In the genomic region with DNA sequence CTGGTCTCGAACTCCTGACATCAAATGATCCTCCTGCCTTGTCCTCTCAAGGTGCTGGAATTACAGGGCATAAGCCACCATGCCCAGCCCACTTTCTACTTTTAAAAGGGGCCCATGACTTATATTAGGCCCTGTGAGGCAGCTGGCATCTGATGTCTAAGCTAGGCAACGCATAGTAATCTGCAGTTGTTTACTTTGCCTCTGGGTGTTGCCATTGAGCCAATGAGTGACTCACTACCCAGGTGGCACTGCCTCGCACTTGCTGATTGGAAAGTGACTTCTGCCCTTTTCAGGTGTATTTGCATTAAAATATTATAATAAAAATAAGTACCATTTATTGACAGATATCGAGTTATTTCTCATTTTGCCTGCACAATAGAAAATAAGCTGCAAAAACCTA, we compare ENCODE assay signal across 8 cellular contexts.
DNase-seq lines count a peak whose midpoint lies in the region; ATAC-seq and TF ChIP-seq lines count a peak whose summit lies in the region.

No MANE protein-coding gene starts in this region.

- no peaks in the 10 kb centered on the region for H3K36me3 Mint-ChIP-seq in endodermal cell (ENCODE audit: low read depth)

- no peaks in the 10 kb centered on the region for H3K27me3 ChIP-seq in endodermal cell (ENCODE audit: control insufficient read depth, insufficient read depth, low read length, poor library complexity, severe bottlenecking)

- H3K27ac Mint-ChIP-seq in endodermal cell: no peak overlapping the region

- no peaks in the 10 kb centered on the region for H3K36me3 ChIP-seq in endodermal cell (ENCODE audit: control insufficient read depth, insufficient read depth, low read length)

- H3K4me1 Mint-ChIP-seq in endodermal cell: peaks cover 4% of the 10 kb centered on the region

- H3K9me3 ChIP-seq in endodermal cell (ENCODE audit: control insufficient read depth, low read length): no peaks in the 10 kb centered on the region

- H3K27ac ChIP-seq in endodermal cell (ENCODE audit: low read depth, low read length): no peak overlapping the region

- H3K4me3 ChIP-seq in endodermal cell (ENCODE audit: low read length): no peak overlapping the region

- no peak overlapping the region for H3K4me3 Mint-ChIP-seq in endodermal cell

- H3K27me3 Mint-ChIP-seq in endodermal cell (ENCODE audit: insufficient read depth): peaks cover 2% of the 10 kb centered on the region

- WGBS in endodermal cell (ENCODE audit: insufficient coverage in 1 of 2, insufficient read length in 1 of 2), 2 experiments: 68 to 88% methylated on average over 2 to 4 of the region's 4 CpGs

- no peaks in the 10 kb centered on the region for H3K4me1 ChIP-seq in endodermal cell (ENCODE audit: control insufficient read depth, insufficient read depth, low read length)

- ATAC-seq in GM21576 (IDR thresholded peaks at IDR 0.05; ENCODE audit: unreplicated experiment): peak; percentile 62

- H3K9ac ChIP-seq in endodermal cell (ENCODE audit: extremely low read depth, low read length, poor library complexity, severe bottlenecking): no peak overlapping the region

- no peaks in the 10 kb centered on the region for H3K9me3 Mint-ChIP-seq in endodermal cell

- TF ChIP-seq CTCF in endodermal cell (conservative IDR thresholded peaks at IDR 0.05): peak; percentile 42

- DNase-seq in DMS 273 (lab: John Stamatoyannopoulos, UW; ENCODE audit: unreplicated experiment) (peak; percentile 76), DMS 273 treated with DMSO at 0.1 percent for 48 hours (lab: John Stamatoyannopoulos, UW) (no peak), NCI-H460 (ENCODE audit: extremely low read depth, low read depth) (peak; percentile 67), endodermal cell (peak; percentile 73), GM03348 (ENCODE audit: low spot score) (no peak), UCSD-AML1 (lab: John Stamatoyannopoulos, UW; ENCODE audit: unreplicated experiment) (no peak)
- no peak for DNase-seq in activated CD8-positive, alpha-beta memory T cell treated with anti-CD3 and anti-CD28 coated beads, Interleukin-2, amount 50 U/mL, for 4 hours

Comparison
In these comparisons a context has a peak if more than half of its experiments do, and no peak if none do; other contexts are left out.
1. DNase-seq: peak in DMS 273 (single experiment), NCI-H460 (single experiment) and endodermal cell (single experiment); none in DMS 273 treated with DMSO at 0.1 percent for 48 hours (single experiment), GM03348 (single experiment), UCSD-AML1 (single experiment) and activated CD8-positive, alpha-beta memory T cell treated with anti-CD3 and anti-CD28 coated beads, Interleukin-2, amount 50 U/mL, for 4 hours (single experiment).